In the genomic region with DNA sequence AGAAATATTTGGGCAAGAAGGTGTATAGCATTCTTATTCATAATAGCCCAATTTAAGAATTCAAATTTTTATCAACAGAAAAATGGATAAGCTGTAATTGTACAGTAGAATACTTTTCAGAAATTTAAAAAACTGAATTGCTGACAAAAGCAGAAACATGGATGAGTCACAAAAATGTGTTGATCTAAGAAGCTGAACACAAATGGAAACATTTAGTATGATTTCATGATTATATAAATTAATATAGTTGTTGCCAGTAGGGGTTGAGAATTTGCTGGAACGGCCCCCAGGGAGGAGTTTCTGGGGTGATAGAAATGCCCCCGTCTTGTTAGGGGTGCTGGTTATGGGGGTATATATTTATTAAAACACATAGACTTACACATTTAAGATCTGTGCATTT, we compare ENCODE assay signal across 24 cellular contexts.
DNase-seq lines count a peak whose midpoint lies in the region; ATAC-seq lines count a peak whose summit lies in the region.
"Had no signal": no experiment of that assay in that cellular context is flagged by ENCODE, and none has a peak within 500 bp of the region (broad histone marks: within the 10 kb centered on the region; RNA-seq: fewer than 3 reads in every experiment).

No MANE protein-coding gene starts in this region.

- no peaks in the 10 kb centered on the region for H4K20me1 ChIP-seq in GM23248 (ENCODE audit: insufficient read depth)
- H4K20me1 ChIP-seq: BLaER1 treated with 17β-estradiol and CSF1 and Interleukin-3, amounts not matched to agents 10 nM and 100 nM had no signal

- H3K79me2 ChIP-seq in GM23248 (ENCODE audit: insufficient read depth), result no peaks in the 10 kb centered on the region

- in situ Hi-C loops in GM23248 (cut with MboI), result no loop called here

- no peak overlapping the region for H3K4me2 ChIP-seq in GM23248 (ENCODE audit: unreplicated experiment)
- H3K4me2 ChIP-seq: BLaER1 treated with 17β-estradiol and CSF1 and Interleukin-3, amounts not matched to agents 10 nM and 100 nM had no signal

- peaks cover 17% of the 10 kb centered on the region for H3K4me1 Mint-ChIP-seq in activated T-cell treated with anti-CD3 and anti-CD28 coated beads, Interleukin-2, amount 50 U/mL, for 24 hours (ENCODE audit: low read depth)
- H3K4me1 Mint-ChIP-seq in activated T-cell treated with anti-CD3 and anti-CD28 coated beads, Interleukin-2, amount 50 U/mL, for 4 hours (ENCODE audit: low read depth), result peaks cover 14% of the 10 kb centered on the region
- H3K4me1 Mint-ChIP-seq in activated T-helper 1 cell treated with anti-CD3 and anti-CD28 coated beads, Interleukin-12 subunit alpha, Interleukin-12 subunit beta, Interleukin-2, Interleukin-4 antibody, amounts not matched to agents 30 ng/mL and 10 ng/mL and 1 ng/mL, durations not matched to agents 14 hours and 24 hours and 36 hours (ENCODE audit: low read depth), result peaks cover 6% of the 10 kb centered on the region

- H3K27ac ChIP-seq in GM23248, result no peak overlapping the region
- H3K27ac ChIP-seq: BLaER1 treated with 17β-estradiol and CSF1 and Interleukin-3, amounts not matched to agents 10 nM and 100 nM; SJCRH30 had no signal

- no peaks in the 10 kb centered on the region for H3K4me1 ChIP-seq in GM23248 (ENCODE audit: insufficient read depth)
- H3K4me1 ChIP-seq: BLaER1 treated with 17β-estradiol and CSF1 and Interleukin-3, amounts not matched to agents 10 nM and 100 nM; SJCRH30 had no signal

- peaks cover 6% of the 10 kb centered on the region for H3K36me3 Mint-ChIP-seq in activated T-cell treated with anti-CD3 and anti-CD28 coated beads, Interleukin-2, amount 50 U/mL, for 24 hours (ENCODE audit: low read depth)
- peaks cover 10% of the 10 kb centered on the region for H3K36me3 Mint-ChIP-seq in activated T-cell treated with anti-CD3 and anti-CD28 coated beads, Interleukin-2, amount 50 U/mL, for 4 hours (ENCODE audit: insufficient read depth)
- H3K36me3 Mint-ChIP-seq in activated T-helper 1 cell treated with anti-CD3 and anti-CD28 coated beads, Interleukin-12 subunit alpha, Interleukin-12 subunit beta, Interleukin-2, Interleukin-4 antibody, amounts not matched to agents 30 ng/mL and 10 ng/mL and 1 ng/mL, durations not matched to agents 14 hours and 24 hours and 36 hours (ENCODE audit: low read depth), result peaks cover 12% of the 10 kb centered on the region

- H2AFZ ChIP-seq in GM23248, result no peak overlapping the region

- DNase-seq in activated T-cell treated with anti-CD3 and anti-CD28 coated beads, Interleukin-2, amount 50 U/mL, for 24 hours, result no peak
- DNase-seq in activated T-cell treated with anti-CD3 and anti-CD28 coated beads, Interleukin-2, amount 50 U/mL, for 4 hours, result no peak
- DNase-seq in GM23248, result peak; percentile 46
- no peak for DNase-seq in activated T-helper 1 cell treated with anti-CD3 and anti-CD28 coated beads, Interleukin-12 subunit alpha, Interleukin-12 subunit beta, Interleukin-2, Interleukin-4 antibody, amounts not matched to agents 30 ng/mL and 10 ng/mL and 1 ng/mL, durations not matched to agents 14 hours and 24 hours and 36 hours (ENCODE audit: low spot score)
- DNase-seq in fibroblast of peridontal ligament (ENCODE audit: extremely low read depth), result peak; percentile 63
- DNase-seq: CD4-positive, alpha-beta T cell; COR-L47; DMS53; GDM1; KBM-7; MV-4-11; NCI-H1105; NCI-H1436 treated with DMSO at 0.1 percent for 48 hours; NCI-H187 treated with DMSO at 0.1 percent for 48 hours; NCI-H2171 treated with DMSO at 0.1 percent for 48 hours; NCI-H524 treated with DMSO at 0.1 percent for 48 hours; NCI-H774; PC-3; SJCRH30 had no signal

- H3K9me3 Mint-ChIP-seq in activated T-cell treated with anti-CD3 and anti-CD28 coated beads, Interleukin-2, amount 50 U/mL, for 24 hours, result peaks cover 34% of the 10 kb centered on the region
- H3K9me3 Mint-ChIP-seq in activated T-cell treated with anti-CD3 and anti-CD28 coated beads, Interleukin-2, amount 50 U/mL, for 4 hours, result peaks cover 38% of the 10 kb centered on the region
- H3K9me3 Mint-ChIP-seq in activated T-helper 1 cell treated with anti-CD3 and anti-CD28 coated beads, Interleukin-12 subunit alpha, Interleukin-12 subunit beta, Interleukin-2, Interleukin-4 antibody, amounts not matched to agents 30 ng/mL and 10 ng/mL and 1 ng/mL, durations not matched to agents 14 hours and 24 hours and 36 hours, result peaks cover 55% of the 10 kb centered on the region

- no peak overlapping the region for H3K4me3 ChIP-seq in GM23248
- H3K4me3 ChIP-seq: BLaER1 treated with 17β-estradiol and CSF1 and Interleukin-3, amounts not matched to agents 10 nM and 100 nM; GM12878; SJCRH30 had no signal

- H3K9me2 ChIP-seq in GM23248 (ENCODE audit: insufficient read depth), result no peaks in the 10 kb centered on the region

- no peaks in the 10 kb centered on the region for H3K9me3 ChIP-seq in GM23248 (ENCODE audit: low read depth)
- H3K9me3 ChIP-seq: SJCRH30 had no signal

- H3K27me3 Mint-ChIP-seq in activated T-cell treated with anti-CD3 and anti-CD28 coated beads, Interleukin-2, amount 50 U/mL, for 24 hours, result peaks cover 3% of the 10 kb centered on the region
- no peaks in the 10 kb centered on the region for H3K27me3 Mint-ChIP-seq in activated T-cell treated with anti-CD3 and anti-CD28 coated beads, Interleukin-2, amount 50 U/mL, for 4 hours (ENCODE audit: low read depth)
- H3K27me3 Mint-ChIP-seq in activated T-helper 1 cell treated with anti-CD3 and anti-CD28 coated beads, Interleukin-12 subunit alpha, Interleukin-12 subunit beta, Interleukin-2, Interleukin-4 antibody, amounts not matched to agents 30 ng/mL and 10 ng/mL and 1 ng/mL, durations not matched to agents 14 hours and 24 hours and 36 hours (ENCODE audit: insufficient read depth), result peaks cover 22% of the 10 kb centered on the region
- H3K27me3 Mint-ChIP-seq: CD4-positive, alpha-beta T cell had no signal

- H3F3A ChIP-seq in GM23248 (ENCODE audit: insufficient read depth), result no peaks in the 10 kb centered on the region

- no peaks in the 10 kb centered on the region for H3K27me3 ChIP-seq in GM23248 (replicated peaks; ENCODE audit: insufficient read depth)
- H3K27me3 ChIP-seq: BLaER1 treated with 17β-estradiol and CSF1 and Interleukin-3, amounts not matched to agents 10 nM and 100 nM; SJCRH30 had no signal

- intact Hi-C loops in activated T-helper 1 cell treated with anti-CD3 and anti-CD28 coated beads, Interleukin-12 subunit alpha, Interleukin-12 subunit beta, Interleukin-2, Interleukin-4 antibody, amounts not matched to agents 30 ng/mL and 10 ng/mL and 1 ng/mL, durations not matched to agents 14 hours and 24 hours and 36 hours (cut with micrococcal nuclease), result loop anchor here (1.0 to 5.0 kb wide), 4 partner anchors 17 to 326 kb away; no protein-coding TSS in a partner anchor

- ATAC-seq in activated T-cell treated with anti-CD3 and anti-CD28 coated beads, Interleukin-2, amount 50 U/mL, for 4 hours, result no peak
- ATAC-seq in HG03095 (IDR thresholded peaks at IDR 0.05; ENCODE audit: unreplicated experiment) (no peak), GM18517 (IDR thresholded peaks at IDR 0.05; ENCODE audit: unreplicated experiment) (no peak), HG03196 (IDR thresholded peaks at IDR 0.05; ENCODE audit: unreplicated experiment) (no peak)
- ATAC-seq: GM12878, PC-3 had no signal

- no peak overlapping the region for H3K4me3 Mint-ChIP-seq in activated T-cell treated with anti-CD3 and anti-CD28 coated beads, Interleukin-2, amount 50 U/mL, for 24 hours
- no peak overlapping the region for H3K4me3 Mint-ChIP-seq in activated T-cell treated with anti-CD3 and anti-CD28 coated beads, Interleukin-2, amount 50 U/mL, for 4 hours
- no peak overlapping the region for H3K4me3 Mint-ChIP-seq in activated T-helper 1 cell treated with anti-CD3 and anti-CD28 coated beads, Interleukin-12 subunit alpha, Interleukin-12 subunit beta, Interleukin-2, Interleukin-4 antibody, amounts not matched to agents 30 ng/mL and 10 ng/mL and 1 ng/mL, durations not matched to agents 14 hours and 24 hours and 36 hours
- H3K4me3 Mint-ChIP-seq: CD4-positive, alpha-beta T cell had no signal

- 2 to 6% methylated on average over 2 of the region's 2 CpGs for WGBS in GM23248 (ENCODE audit: low coverage in 1 of 2, low lambda C conversion rate in 2 of 2, missing lambda C conversion rate in 2 of 2), 2 experiments

- peak overlapping the region; percentile 3 for H3K27ac Mint-ChIP-seq in activated T-cell treated with anti-CD3 and anti-CD28 coated beads, Interleukin-2, amount 50 U/mL, for 24 hours
- peak overlapping the region; percentile 36 for H3K27ac Mint-ChIP-seq in activated T-helper 1 cell treated with anti-CD3 and anti-CD28 coated beads, Interleukin-12 subunit alpha, Interleukin-12 subunit beta, Interleukin-2, Interleukin-4 antibody, amounts not matched to agents 30 ng/mL and 10 ng/mL and 1 ng/mL, durations not matched to agents 14 hours and 24 hours and 36 hours
- H3K27ac Mint-ChIP-seq: CD4-positive, alpha-beta T cell had no signal

- no peaks in the 10 kb centered on the region for H3K36me3 ChIP-seq in GM23248 (ENCODE audit: low read depth)
- H3K36me3 ChIP-seq: SJCRH30 had no signal

- no peak overlapping the region for H3K9ac ChIP-seq in GM23248
- H3K9ac ChIP-seq: BLaER1 treated with 17β-estradiol and CSF1 and Interleukin-3, amounts not matched to agents 10 nM and 100 nM had no signal

Comparison
In these comparisons a context has a peak if more than half of its experiments do, and no peak if none do; other contexts are left out.
1. DNase-seq: peak in GM23248 (single experiment) and fibroblast of peridontal ligament (single experiment); none in activated T-cell treated with anti-CD3 and anti-CD28 coated beads, Interleukin-2, amount 50 U/mL, for 24 hours (single experiment), activated T-cell treated with anti-CD3 and anti-CD28 coated beads, Interleukin-2, amount 50 U/mL, for 4 hours (single experiment) and activated T-helper 1 cell treated with anti-CD3 and anti-CD28 coated beads, Interleukin-12 subunit alpha, Interleukin-12 subunit beta, Interleukin-2, Interleukin-4 antibody, amounts not matched to agents 30 ng/mL and 10 ng/mL and 1 ng/mL, durations not matched to agents 14 hours and 24 hours and 36 hours (single experiment).